19 cellular contexts compared by ENCODE assay signal in the genomic region with DNA sequence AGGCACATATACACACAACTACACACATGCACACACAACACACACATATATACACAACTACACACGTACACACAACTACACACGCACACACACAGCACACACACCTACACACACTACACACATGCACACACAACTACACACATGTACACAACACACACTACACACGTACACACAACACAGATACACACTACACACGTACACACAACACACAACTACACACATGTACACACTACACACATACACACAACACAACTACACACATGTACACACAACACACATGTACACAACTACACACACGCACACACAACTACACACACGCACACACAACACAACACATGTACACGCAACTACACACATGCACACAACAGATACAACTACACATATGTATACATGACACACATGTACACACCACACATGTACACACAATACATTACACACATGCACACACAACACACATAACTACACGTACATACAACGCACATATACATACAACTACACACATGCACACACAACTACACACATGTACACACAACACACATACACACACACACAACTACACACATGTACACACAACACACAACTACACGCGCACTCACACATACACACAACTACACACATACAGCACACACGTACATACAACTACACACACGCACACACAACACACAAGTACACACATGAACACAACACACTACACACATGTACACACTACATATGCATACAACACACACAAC.
"Had no signal": no experiment of that assay in that cellular context is flagged by ENCODE, and none has a peak within 500 bp of the region (broad histone marks: within the 10 kb centered on the region; RNA-seq: fewer than 3 reads in every experiment).

No MANE protein-coding gene starts in this region.

- H3K27ac ChIP-seq: dorsolateral prefrontal cortex, epithelial cell of prostate, prostate gland had no signal

- FAIRE-seq: colon, frontal cortex, TTC549 had no signal

- H3K9me3 ChIP-seq: prostate gland had no signal

- H3K4me1 ChIP-seq: prostate gland had no signal

- DNase-seq: activated CD4-positive, alpha-beta memory T cell treated with anti-CD3 and anti-CD28 coated beads, Interleukin-2, amount 10 ng/mL, durations not matched to agents 7 days and 5 days; activated CD4-positive, alpha-beta T cell treated with anti-CD3 and anti-CD28 coated beads for 36 hours; activated CD8-positive, alpha-beta memory T cell treated with anti-CD3 and anti-CD28 coated beads, Interleukin-2, amount 10 ng/mL, durations not matched to agents 7 days and 5 days; activated naive CD4-positive, alpha-beta T cell treated with Interleukin-2 at 50 U/mL for 16 hours; activated naive CD8-positive, alpha-beta T cell treated with anti-CD3 and anti-CD28 coated beads, Interleukin-2, amount 10 ng/mL, durations not matched to agents 7 days and 5 days; central memory CD4-positive, alpha-beta T cell; dorsolateral prefrontal cortex; hypothalamus; islet precursor cell; stimulated activated CD4-positive, alpha-beta T cell treated with anti-CD3 and anti-CD28 coated beads, Interleukin-4, amount 100 ng/mL, for 4 hours had no signal

- H3K4me3 ChIP-seq: dorsolateral prefrontal cortex, prostate gland had no signal

- H3K27me3 ChIP-seq: dorsolateral prefrontal cortex had no signal

- ATAC-seq: activated CD4-positive, alpha-beta T cell treated with anti-CD3 and anti-CD28 coated beads for 36 hours; activated CD8-positive, alpha-beta memory T cell treated with anti-CD3 and anti-CD28 coated beads, Interleukin-2, amount 10 ng/mL, durations not matched to agents 7 days and 5 days; activated T-helper 17 cell treated with anti-CD3 and anti-CD28 coated beads, Interleukin-2, amount 50 U/mL, for 72 hours; left lobe of liver; sciatic nerve; stimulated activated memory B cell treated with anti-CD40 and anti-IgM and Interleukin-4, amounts not matched to agents 10 μg/mL and 1 μg/mL and 100 μg/mL, for 72 hours had no signal

- H3K36me3 ChIP-seq: prostate gland had no signal
